15 cellular contexts compared by ENCODE assay signal in the genomic region with DNA sequence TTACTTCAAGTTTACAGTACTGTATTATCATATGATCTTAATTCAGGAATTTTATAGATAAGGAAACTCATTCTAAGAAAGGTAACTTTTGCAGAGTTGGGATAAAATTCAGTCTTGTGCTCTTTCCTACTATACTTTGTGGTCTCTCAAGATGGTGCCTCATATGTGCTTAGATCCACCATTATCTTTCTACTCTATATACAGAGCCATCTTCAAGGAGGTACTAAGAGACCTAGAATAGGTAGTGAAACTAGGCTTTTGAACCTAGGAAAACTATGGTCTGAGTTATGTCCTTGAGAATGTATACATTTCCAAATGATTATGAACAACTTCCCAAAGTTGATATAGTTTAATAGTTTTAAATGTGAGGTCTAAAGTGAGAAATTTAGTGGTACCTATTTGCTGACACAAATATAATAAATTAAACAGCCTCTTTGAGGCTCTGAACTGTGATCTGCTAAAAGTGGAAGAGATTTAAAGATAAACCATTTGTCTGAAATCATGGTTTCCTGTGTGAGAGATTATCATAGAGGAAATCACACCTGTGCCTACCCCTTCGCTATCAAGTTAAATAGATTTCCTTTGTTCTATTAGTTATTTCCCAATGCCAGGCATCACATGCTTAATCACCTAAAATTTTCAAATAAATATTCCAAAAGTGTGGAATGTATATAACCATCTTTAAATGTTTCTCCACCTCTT.
"Had no signal": no experiment of that assay in that cellular context is flagged by ENCODE, and none has a peak within 500 bp of the region (broad histone marks: within the 10 kb centered on the region; RNA-seq: fewer than 3 reads in every experiment).

No MANE protein-coding gene starts in this region.

- H3K27ac ChIP-seq: adrenal gland, coronary artery, epithelial cell of prostate, gastrocnemius medialis, heart right ventricle, left lung had no signal

- H3K4me3 ChIP-seq: adrenal gland, coronary artery, gastrocnemius medialis, heart right ventricle, left lung had no signal

- H3K27me3 Mint-ChIP-seq: memory B cell, type B pancreatic cell had no signal

- H3K27ac Mint-ChIP-seq: memory B cell, type B pancreatic cell, WTC11 had no signal

- H3K4me3 Mint-ChIP-seq: memory B cell, type B pancreatic cell, WTC11 had no signal

- DNase-seq: activated CD8-positive, alpha-beta memory T cell treated with anti-CD3 and anti-CD28 coated beads, Interleukin-2, amount 50 U/mL, for 48 hours; adrenal gland; effector CD4-positive, alpha-beta T cell; gastrocnemius medialis; heart right ventricle; islet precursor cell; left lung; stimulated activated CD4-positive, alpha-beta T cell treated with anti-CD3 and anti-CD28 coated beads, Interleukin-2, amount 100 ng/mL, for 24 hours; substantia nigra had no signal

- H3K9me3 ChIP-seq: adrenal gland, gastrocnemius medialis, heart right ventricle, left lung had no signal

- H3K4me1 Mint-ChIP-seq: WTC11 had no signal

- H3K27me3 ChIP-seq: adrenal gland, gastrocnemius medialis, heart right ventricle, left lung had no signal

- ATAC-seq: gastrocnemius medialis, heart right ventricle, left lung, sciatic nerve, WTC11 had no signal

- H3K9me3 Mint-ChIP-seq: memory B cell, type B pancreatic cell, WTC11 had no signal
